13 cellular contexts compared by ENCODE assay signal in the genomic region with DNA sequence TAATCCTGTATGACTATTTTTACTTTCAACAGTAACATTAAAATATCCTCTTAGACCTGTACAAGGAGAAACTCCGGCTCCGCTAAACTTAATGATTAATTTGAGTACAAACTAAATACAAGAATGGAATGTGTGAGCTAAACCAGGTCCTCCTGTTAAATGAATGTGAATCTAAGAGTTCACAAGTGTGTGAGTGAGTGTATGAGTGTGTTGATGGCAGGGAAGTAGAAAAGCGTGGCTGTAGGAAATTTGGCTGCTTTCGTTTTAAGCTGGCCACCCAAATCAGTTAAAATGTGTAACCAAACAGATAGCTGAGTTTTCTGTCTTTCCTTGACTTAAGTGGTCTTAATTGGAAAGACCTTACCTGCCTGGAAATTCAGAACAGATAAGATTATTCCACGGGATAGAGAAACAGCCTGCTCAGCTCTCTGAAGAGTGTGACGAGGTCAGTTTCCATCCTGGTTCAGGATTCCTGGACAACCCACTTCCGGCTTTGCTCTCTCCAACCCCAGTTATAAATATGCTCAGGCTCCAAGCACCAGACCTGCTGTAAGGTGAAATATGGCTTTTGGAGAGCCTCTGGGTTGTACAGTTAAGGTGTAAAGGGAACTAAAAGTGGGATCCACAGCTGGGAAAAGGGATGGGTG.
A peak's percentile ranks its signal among the peaks of the same experiment; 100 is the strongest.
DNase-seq lines count a peak whose midpoint lies in the region; ATAC-seq, FAIRE-seq and TF ChIP-seq lines count a peak whose summit lies in the region.
"Had no signal": no experiment of that assay in that cellular context is flagged by ENCODE, and none has a peak within 500 bp of the region (broad histone marks: within the 10 kb centered on the region; RNA-seq: fewer than 3 reads in every experiment).

No MANE protein-coding gene starts in this region.

- H3K4me2 ChIP-seq in OCI-LY7 (ENCODE audit: low read length) = no peak overlapping the region

- H3K4me1 ChIP-seq in small intestine (ENCODE audit: control insufficient read depth in 2 of 2, insufficient read depth in 1 of 2, low read depth in 1 of 2, low read length in 1 of 2) (no peaks in the 10 kb centered on the region), OCI-LY7 (ENCODE audit: insufficient read depth, low read length, poor library complexity, severe bottlenecking) (no peaks in the 10 kb centered on the region)
- H3K4me1 ChIP-seq: adrenal gland had no signal

- H3K27me3 ChIP-seq in bronchial epithelial cell (ENCODE audit: control insufficient read depth, insufficient read depth, low read length) = no peaks in the 10 kb centered on the region
- H3K27me3 ChIP-seq in small intestine (ENCODE audit: control insufficient read depth in 2 of 2, insufficient read depth in 2 of 2, low read length in 2 of 2) = no peaks in the 10 kb centered on the region
- H3K27me3 ChIP-seq: adrenal gland had no signal

- TF ChIP-seq CTCF in bronchial epithelial cell (IDR thresholded peaks at IDR 0.05; ENCODE audit: insufficient read depth, low read length, severe bottlenecking) = no peak
- no peak for TF ChIP-seq CTCF in OCI-LY7 (conservative IDR thresholded peaks at IDR 0.05; ENCODE audit: low read length)

- FAIRE-seq in bronchial epithelial cell (lab: Jason Lieb, UNC) = no peak
- no peak for FAIRE-seq in small intestine (lab: Jason Lieb, UNC)
- FAIRE-seq: GM12878 had no signal

- no peaks in the 10 kb centered on the region for H3K9me3 ChIP-seq in small intestine (ENCODE audit: control insufficient read depth, low read depth)
- no peaks in the 10 kb centered on the region for H3K9me3 ChIP-seq in OCI-LY7 (ENCODE audit: low read length)
- H3K9me3 ChIP-seq: adrenal gland had no signal

- no peaks in the 10 kb centered on the region for H3K9me2 ChIP-seq in OCI-LY7 (ENCODE audit: insufficient read depth, low read length)

- H3K4me3 ChIP-seq in bronchial epithelial cell (ENCODE audit: low read depth, low read length) = peak overlapping the region; percentile 34
- H3K4me3 ChIP-seq in small intestine (ENCODE audit: low read depth in 1 of 2, low read length in 2 of 2) = peak overlapping the region in 1 of 2 donors; percentile 38
- no peak overlapping the region for H3K4me3 ChIP-seq in OCI-LY7 (ENCODE audit: low read depth, low read length, poor library complexity, severe bottlenecking)
- H3K4me3 ChIP-seq: adrenal gland, GM12878 had no signal

- ATAC-seq in GM21528 (IDR thresholded peaks at IDR 0.05; ENCODE audit: low FRiP score, unreplicated experiment) = no peak
- ATAC-seq: GM12878 had no signal

- H3K27ac ChIP-seq in small intestine (ENCODE audit: low read depth in 1 of 2, low read length in 1 of 2) (peak overlapping the region in 1 of 2 donors; percentile 4), OCI-LY7 (ENCODE audit: low read depth, low read length, poor library complexity, severe bottlenecking) (no peak overlapping the region)
- H3K27ac ChIP-seq: adrenal gland, epithelial cell of prostate had no signal

- DNase-seq in HS-27A (ENCODE audit: low read depth) (peak; percentile 8), bronchial epithelial cell (ENCODE audit: low read depth) (peak; percentile 38), kidney tubule cell (ENCODE audit: low spot score) (peak; percentile 69), small intestine (peak; percentile 31), OCI-LY7 (ENCODE audit: low spot score) (no peak)
- DNase-seq in activated CD4-positive, alpha-beta T cell treated with anti-CD3 and anti-CD28 coated beads, Interleukin-2, amount 50 U/mL, for 1 hour = no peak
- no peak for DNase-seq in stimulated activated CD4-positive, alpha-beta T cell treated with anti-CD3 and anti-CD28 coated beads, Interleukin-2, amount 100 ng/mL, for 24 hours
- DNase-seq: adrenal gland, kidney glomerular epithelial cell, NCI-H446 treated with DMSO at 0.1 percent for 48 hours had no signal

- no TSS peak for BruUV-seq in OCI-LY7 (replicated peaks; lab: Mats Ljungman, UMichigan)

- H2AFZ ChIP-seq in OCI-LY7 (ENCODE audit: low read length) = no peak overlapping the region

- intact Hi-C loops in OCI-LY7 (cut with micrococcal nuclease; ENCODE audit: unreplicated experiment) = no loop called here

- 13 to 40% (median 36%) methylated on average over 7 of the region's 7 CpGs for WGBS in small intestine, 3 donors

- CTCF ChIA-PET in OCI-LY7 (lab: Charles Lee; ENCODE audit: unreplicated experiment) = no interaction called here

- POLR2A ChIA-PET in OCI-LY7 (lab: Charles Lee) = no interaction called here

- H4K20me1 ChIP-seq in OCI-LY7 (ENCODE audit: insufficient read depth, low read length) = no peaks in the 10 kb centered on the region

- no peaks in the 10 kb centered on the region for H3K79me2 ChIP-seq in OCI-LY7 (ENCODE audit: insufficient read depth, low read depth, low read length)

- no peaks in the 10 kb centered on the region for H3K36me3 ChIP-seq in bronchial epithelial cell (ENCODE audit: control insufficient read depth, insufficient read depth, low read length)
- H3K36me3 ChIP-seq in small intestine (ENCODE audit: control insufficient read depth in 2 of 2, insufficient read depth in 2 of 2, low read length in 2 of 2) = no peaks in the 10 kb centered on the region
- no peaks in the 10 kb centered on the region for H3K36me3 ChIP-seq in OCI-LY7 (ENCODE audit: insufficient read depth, low read length)
- H3K36me3 ChIP-seq: adrenal gland had no signal

Comparison
In these comparisons a context has a peak if more than half of its experiments do, and no peak if none do; other contexts are left out.
1. DNase-seq: peak in HS-27A (single experiment), bronchial epithelial cell (single experiment), kidney tubule cell (single experiment) and small intestine (single experiment); none in activated CD4-positive, alpha-beta T cell treated with anti-CD3 and anti-CD28 coated beads, Interleukin-2, amount 50 U/mL, for 1 hour (single experiment), stimulated activated CD4-positive, alpha-beta T cell treated with anti-CD3 and anti-CD28 coated beads, Interleukin-2, amount 100 ng/mL, for 24 hours (0 of 2) and OCI-LY7 (single experiment).